ENCODE assay signal across 8 cellular contexts in the genomic region with DNA sequence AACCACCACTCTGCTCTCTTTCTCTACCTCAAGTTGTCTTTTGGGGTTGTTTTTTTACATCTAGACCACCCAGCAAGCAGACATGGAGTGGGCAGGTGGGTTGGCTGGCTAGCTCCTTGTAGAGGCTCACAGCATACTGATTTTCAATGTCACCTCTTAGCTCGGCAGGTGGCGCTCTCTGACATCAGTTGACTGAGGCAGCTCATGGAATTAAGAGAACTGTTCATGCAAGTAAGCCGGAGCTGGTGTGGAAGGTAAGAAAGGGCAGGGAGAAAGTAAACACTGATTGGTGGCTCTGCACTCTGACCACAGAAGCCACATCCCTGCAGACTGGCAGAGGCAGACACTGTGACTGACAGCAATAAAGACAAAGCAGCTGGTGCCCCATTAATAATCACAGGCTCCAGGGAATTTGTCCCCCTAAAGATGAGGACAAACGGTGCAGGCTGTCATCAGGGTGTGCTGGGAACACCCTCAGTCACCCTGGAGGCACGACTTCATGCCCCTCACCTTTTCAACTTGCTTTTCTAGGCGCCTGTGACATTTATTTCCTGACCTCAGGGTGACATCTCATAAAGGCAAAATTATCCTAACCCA.
A peak's percentile ranks its signal among the peaks of the same experiment; 100 is the strongest.
DNase-seq lines count a peak whose midpoint lies in the region; ATAC-seq and TF ChIP-seq lines count a peak whose summit lies in the region.

No MANE protein-coding gene starts in this region.

- POLR2A ChIA-PET in AG04450 (lab: Yijun Ruan, JAX) = no interaction called here
- POLR2A ChIA-PET in activated CD8-positive, alpha-beta T cell treated with anti-CD3 and anti-CD28 coated beads for 36 hours (lab: Charles Lee) = no interaction called here

- H3K9ac ChIP-seq in smooth muscle cell (ENCODE audit: low read depth) = no peak overlapping the region

- H3K27me3 ChIP-seq in AG04450 (ENCODE audit: control insufficient read depth, insufficient read depth, low read length) (no peaks in the 10 kb centered on the region), right cardiac atrium (ENCODE audit: control insufficient read depth, insufficient read depth) (no peaks in the 10 kb centered on the region), smooth muscle cell (ENCODE audit: low read depth) (peaks cover 79% of the 10 kb centered on the region)

- no peak overlapping the region for H2AFZ ChIP-seq in smooth muscle cell (ENCODE audit: low read depth)

- H3K27ac ChIP-seq in AG04450 (ENCODE audit: low read depth, low read length) (no peak overlapping the region), right cardiac atrium (ENCODE audit: low read length) (no peak overlapping the region), smooth muscle cell (ENCODE audit: low read depth) (no peak overlapping the region)

- H3K9me3 ChIP-seq in AG04450 (ENCODE audit: control insufficient read depth, insufficient read depth, low read length) (no peaks in the 10 kb centered on the region), right cardiac atrium (ENCODE audit: control insufficient read depth, low read length) (no peaks in the 10 kb centered on the region), smooth muscle cell (replicated peaks; ENCODE audit: low read depth) (no peaks in the 10 kb centered on the region)

- H3K4me3 ChIP-seq in AG04450 (ENCODE audit: low read depth, low read length) (no peak overlapping the region), right cardiac atrium (ENCODE audit: low read length) (no peak overlapping the region), smooth muscle cell (no peak overlapping the region)

- CTCF ChIA-PET in AG04450 (lab: Charles Lee) = interaction anchor here (0.6 to 2.3 kb wide), 6 partner anchors 10 to 240 kb away, joined by 3 to 9 read pairs (median 4); no protein-coding TSS in a partner anchor
- CTCF ChIA-PET in activated CD8-positive, alpha-beta T cell treated with anti-CD3 and anti-CD28 coated beads for 36 hours (lab: Charles Lee) = interaction anchor here (1.1 to 2.9 kb wide), 9 partner anchors 10 to 237 kb away, joined by 3 to 11 read pairs (median 6); no protein-coding TSS in a partner anchor

- H4K20me1 ChIP-seq in smooth muscle cell (ENCODE audit: low read depth) = no peaks in the 10 kb centered on the region

- no peak overlapping the region for H3K4me2 ChIP-seq in smooth muscle cell

- H3K27ac Mint-ChIP-seq in activated CD8-positive, alpha-beta T cell treated with anti-CD3 and anti-CD28 coated beads for 36 hours = no peak overlapping the region

- H3K4me3 Mint-ChIP-seq in activated CD8-positive, alpha-beta T cell treated with anti-CD3 and anti-CD28 coated beads for 36 hours = no peak overlapping the region

- no peaks in the 10 kb centered on the region for H3F3A ChIP-seq in smooth muscle cell (ENCODE audit: low read depth)

- no peaks in the 10 kb centered on the region for H3K79me2 ChIP-seq in smooth muscle cell (ENCODE audit: low read depth)

- H3K9me3 Mint-ChIP-seq in activated CD8-positive, alpha-beta T cell treated with anti-CD3 and anti-CD28 coated beads for 36 hours = no peaks in the 10 kb centered on the region

- ATAC-seq in HG03354 (IDR thresholded peaks at IDR 0.05; ENCODE audit: poor library complexity, severe bottlenecking, unreplicated experiment) (peak; percentile 78), right cardiac atrium (no peak), GM21447 (IDR thresholded peaks at IDR 0.05; ENCODE audit: unreplicated experiment) (no peak)
- ATAC-seq in activated CD8-positive, alpha-beta T cell treated with anti-CD3 and anti-CD28 coated beads for 36 hours = peak; percentile 55

- H3K4me1 Mint-ChIP-seq in activated CD8-positive, alpha-beta T cell treated with anti-CD3 and anti-CD28 coated beads for 36 hours (ENCODE audit: low read depth) = no peaks in the 10 kb centered on the region

- TF ChIP-seq CTCF in AG04450 (IDR thresholded peaks at IDR 0.05; ENCODE audit: low read depth, low read length) = peak; percentile 45
- peak; percentile 76 for TF ChIP-seq CTCF in GM12874 (IDR thresholded peaks at IDR 0.05; ENCODE audit: insufficient read depth, low read depth, low read length)
- TF ChIP-seq CTCF in activated CD8-positive, alpha-beta T cell treated with anti-CD3 and anti-CD28 coated beads for 36 hours (IDR thresholded peaks at IDR 0.05) = peak; percentile 29
- peak; percentile 56 for TF ChIP-seq CTCF in smooth muscle cell (IDR thresholded peaks at IDR 0.05; ENCODE audit: borderline replicate concordance, insufficient read depth, poor library complexity, severe bottlenecking)

- intact Hi-C loops in activated CD8-positive, alpha-beta T cell treated with anti-CD3 and anti-CD28 coated beads for 36 hours (cut with micrococcal nuclease) = no loop called here
- intact Hi-C loops in right cardiac atrium (cut with DNase I) = no loop called here

- H3K4me1 ChIP-seq in right cardiac atrium (ENCODE audit: control insufficient read depth, insufficient read depth, low read length) (no peaks in the 10 kb centered on the region), smooth muscle cell (ENCODE audit: low read depth) (no peaks in the 10 kb centered on the region)

- peaks cover 6% of the 10 kb centered on the region for H3K27me3 Mint-ChIP-seq in activated CD8-positive, alpha-beta T cell treated with anti-CD3 and anti-CD28 coated beads for 36 hours

- DNase-seq in AG04450 (ENCODE audit: low read depth, low spot score) (no peak), NCI-H345 treated with DMSO at 0.1 percent for 48 hours (lab: John Stamatoyannopoulos, UW; ENCODE audit: unreplicated experiment) (peak; percentile 36), right cardiac atrium (peak; percentile 32 to 65 (median 63)), smooth muscle cell (lab: John Stamatoyannopoulos, UW; ENCODE audit: unreplicated experiment) (no peak)
- peak; percentile 68 for DNase-seq in activated CD8-positive, alpha-beta T cell treated with anti-CD3 and anti-CD28 coated beads for 36 hours

- H3K36me3 Mint-ChIP-seq in activated CD8-positive, alpha-beta T cell treated with anti-CD3 and anti-CD28 coated beads for 36 hours (ENCODE audit: low read depth) = no peaks in the 10 kb centered on the region

- H3K36me3 ChIP-seq in smooth muscle cell (ENCODE audit: low read depth) = no peaks in the 10 kb centered on the region

- 11% methylated on average over 6 of the region's 6 CpGs for WGBS in right cardiac atrium
- 29% methylated on average over 6 of the region's 6 CpGs for WGBS in smooth muscle cell (ENCODE audit: low lambda C conversion rate)

Comparison
In these comparisons a context has a peak if more than half of its experiments do, and no peak if none do; other contexts are left out.
1. DNase-seq: peak in NCI-H345 treated with DMSO at 0.1 percent for 48 hours (single experiment), activated CD8-positive, alpha-beta T cell treated with anti-CD3 and anti-CD28 coated beads for 36 hours (single experiment) and right cardiac atrium (3 of 3); none in AG04450 (single experiment) and smooth muscle cell (single experiment).
2. ATAC-seq: peak in HG03354 (single experiment) and activated CD8-positive, alpha-beta T cell treated with anti-CD3 and anti-CD28 coated beads for 36 hours (single experiment); none in right cardiac atrium (0 of 2) and GM21447 (single experiment).
3. Peak in every context shown above with its lines, with median percentiles within 50 percentile points of each other: CTCF ChIP-seq.